Comparison of ENCODE assay signal across 1 cellular context in the genomic region with DNA sequence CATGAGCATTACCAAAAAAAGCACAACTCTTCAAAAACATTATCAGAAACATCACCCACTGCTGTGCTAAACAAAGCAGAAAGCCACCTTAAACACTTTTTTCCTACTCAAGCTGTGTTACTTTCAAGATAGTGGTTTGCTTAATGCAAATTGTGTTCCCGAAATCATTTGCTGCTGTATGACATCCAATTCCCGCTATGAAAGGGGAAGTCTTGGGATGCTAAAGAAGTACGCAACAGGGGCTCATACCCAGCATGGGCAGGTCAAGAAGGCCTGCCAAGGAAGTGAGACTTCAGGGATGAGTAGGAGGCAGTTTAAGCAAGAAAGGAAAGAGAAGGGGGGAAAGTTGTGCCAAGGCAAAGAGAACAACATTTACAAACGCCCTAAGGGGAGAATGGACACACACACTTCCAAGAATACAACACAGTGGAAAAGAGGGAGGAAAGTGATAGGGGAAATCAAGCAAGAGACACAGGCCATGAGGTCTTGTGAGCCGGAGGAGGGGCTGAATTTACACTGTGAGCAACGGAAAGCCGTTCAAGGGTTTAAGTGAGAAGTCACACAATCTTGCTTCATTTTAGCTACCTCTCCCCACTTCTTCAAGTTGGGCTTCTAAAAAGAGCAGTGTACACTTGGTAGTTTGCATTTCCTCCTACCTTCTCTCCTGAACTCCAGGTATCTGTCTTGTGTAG.
TF ChIP-seq lines count a peak whose summit lies in the region.

No MANE protein-coding gene starts in this region.

TF ChIP-seq in H1, 55 proteins besides CTCF, POLR2A, EP300 and RAD21:
- TF ChIP-seq NANOG (IDR thresholded peaks at IDR 0.05; ENCODE audit: insufficient read depth, low read depth, low read length, poor library complexity, severe bottlenecking), result no peak
- no peak for TF ChIP-seq ATF2 (IDR thresholded peaks at IDR 0.05; ENCODE audit: low read length)
- no peak for TF ChIP-seq JUND (IDR thresholded peaks at IDR 0.05; ENCODE audit: low read length)
- no peak for TF ChIP-seq EZH2 (IDR thresholded peaks at IDR 0.05; ENCODE audit: low read depth, low read length, severe bottlenecking)
- TF ChIP-seq BRCA1 (IDR thresholded peaks at IDR 0.05; ENCODE audit: low read depth, low read length), result no peak
- no peak for TF ChIP-seq SIX5 (IDR thresholded peaks at IDR 0.05; ENCODE audit: low read depth, low read length)
- TF ChIP-seq TAF1 (IDR thresholded peaks at IDR 0.05; ENCODE audit: low read depth, low read length), result no peak
